ENCODE assay signal across 25 cellular contexts in genomic region chr7:24058953-24059352, GRCh38.
"Had no signal": no experiment of that assay in that cellular context is flagged by ENCODE, and none has a peak within 500 bp of the region (broad histone marks: within the 10 kb centered on the region; RNA-seq: fewer than 3 reads in every experiment).

No MANE protein-coding gene starts in this region.

- H3K4me1 ChIP-seq: left lung, lower lobe of right lung, pancreas, prostate gland, sigmoid colon, spleen, suprapubic skin, tibial nerve, upper lobe of left lung, vagina had no signal

- FAIRE-seq: islet of Langerhans, kidney, pancreas, small intestine had no signal

- H3K36me3 ChIP-seq: left lung, lower lobe of right lung, pancreas, prostate gland, sigmoid colon, spleen, suprapubic skin, tibial nerve, upper lobe of left lung, vagina had no signal

- H3K9me3 ChIP-seq: lower lobe of right lung, pancreas, prostate gland, sigmoid colon, suprapubic skin, upper lobe of left lung, vagina had no signal

- H3K27me3 ChIP-seq: left lung, pancreas, sigmoid colon, tibial nerve, upper lobe of left lung, vagina had no signal

- H3K27ac ChIP-seq: left lung, lower lobe of right lung, pancreas, prostate gland, sigmoid colon, spleen, suprapubic skin, tibial nerve, upper lobe of left lung, vagina had no signal

- H3K4me3 ChIP-seq: left lung, lower lobe of right lung, pancreas, prostate gland, sigmoid colon, spleen, suprapubic skin, tibial nerve, upper lobe of left lung, vagina had no signal

- DNase-seq: hypothalamus; immature natural killer cell; kidney; left colon; left lung; lower lobe of right lung; mammary epithelial cell; mesenchymal stem cell; naive thymus-derived CD8-positive, alpha-beta T cell; nucleus accumbens; pancreas; retina; right cardiac atrium; sigmoid colon; small intestine; spleen; stimulated activated CD4-positive, alpha-beta T cell treated with anti-CD3 and anti-CD28 coated beads, Interleukin-4, amount 100 ng/mL, for 24 hours; stimulated activated naive CD4-positive, alpha-beta T cell; upper lobe of left lung had no signal

- ATAC-seq: left colon; left lung; lower lobe of right lung; naive thymus-derived CD8-positive, alpha-beta T cell; pancreas; right cardiac atrium; stimulated activated effector memory CD8-positive, alpha-beta T cell treated with anti-CD3 and anti-CD28 coated beads, Interleukin-12 subunit alpha, Interleukin-12 subunit beta, amount 100 ng/mL, for 72 hours had no signal
